27 cellular contexts compared by ENCODE assay signal in genomic region chr6:42222450-42222849, GRCh38. TPM values are rescaled to one million over a fixed set of nuclear protein-coding genes. Genes with fewer than 3 reads are reported as not detected.
DNase-seq lines count a peak whose midpoint lies in the region; ATAC-seq, FAIRE-seq and TF ChIP-seq lines count a peak whose summit lies in the region.
"Had no signal": no experiment of that assay in that cellular context is flagged by ENCODE, and none has a peak within 500 bp of the region (broad histone marks: within the 10 kb centered on the region; RNA-seq: fewer than 3 reads in every experiment).

No MANE protein-coding gene starts in this region.

- no peaks in the 10 kb centered on the region for H3K36me3 ChIP-seq in hepatocyte (replicated peaks; ENCODE audit: insufficient read depth, low read depth)
- H3K36me3 ChIP-seq: SJCRH30 had no signal

- H3K4me2 ChIP-seq in hepatocyte: no peak overlapping the region
- H3K4me2 ChIP-seq: BLaER1 treated with 17β-estradiol and CSF1 and Interleukin-3, amounts not matched to agents 10 nM and 100 nM had no signal

- no peaks in the 10 kb centered on the region for H4K20me1 ChIP-seq in hepatocyte (ENCODE audit: insufficient read depth, poor library complexity, severe bottlenecking)
- H4K20me1 ChIP-seq: BLaER1 treated with 17β-estradiol and CSF1 and Interleukin-3, amounts not matched to agents 10 nM and 100 nM had no signal

- no peaks in the 10 kb centered on the region for H3K9me3 Mint-ChIP-seq in HFFc6
- H3K9me3 Mint-ChIP-seq in stimulated activated naive CD8-positive, alpha-beta T cell treated with anti-CD3 and anti-CD28 coated beads, Interleukin-15, amount 100 ng/mL, for 72 hours: no peaks in the 10 kb centered on the region
- no peaks in the 10 kb centered on the region for H3K9me3 Mint-ChIP-seq in activated naive CD4-positive, alpha-beta T cell treated with anti-CD3 and anti-CD28 coated beads, Interleukin-2, amount 50 U/mL, for 72 hours
- H3K9me3 Mint-ChIP-seq: CD4-positive, alpha-beta memory T cell; IgD-negative memory B cell; T-cell had no signal

- DNase-seq in DMS53 (lab: John Stamatoyannopoulos, UW) (peak; percentile 31), DMS53 treated with DMSO at 0.1 percent for 48 hours (lab: John Stamatoyannopoulos, UW; ENCODE audit: unreplicated experiment) (no peak), HFFc6 (no peak), RCC 7860 (ENCODE audit: low spot score) (peak; percentile 49), hepatocyte (ENCODE audit: low spot score) (peak; percentile 51)
- DNase-seq in stimulated activated naive CD8-positive, alpha-beta T cell treated with anti-CD3 and anti-CD28 coated beads, Interleukin-15, amount 100 ng/mL, for 72 hours: no peak
- DNase-seq in activated naive CD4-positive, alpha-beta T cell treated with anti-CD3 and anti-CD28 coated beads, Interleukin-2, amount 50 U/mL, for 72 hours (ENCODE audit: low spot score in 2 of 2): no peak
- DNase-seq: CD4-positive, alpha-beta memory T cell; DMS79 treated with DMSO at 0.1 percent for 48 hours; GOT3; NCI-H1105; NCI-H146; NCI-H2029; NCI-H345; NCI-H524; NCI-H82; SJCRH30; T-cell had no signal

- no peak overlapping the region for H3K4me3 ChIP-seq in hepatocyte
- H3K4me3 ChIP-seq: BLaER1 treated with 17β-estradiol and CSF1 and Interleukin-3, amounts not matched to agents 10 nM and 100 nM; SJCRH30 had no signal

- peaks cover 45% of the 10 kb centered on the region for H3K4me1 Mint-ChIP-seq in HFFc6 (ENCODE audit: low read depth)
- peaks cover 25% of the 10 kb centered on the region for H3K4me1 Mint-ChIP-seq in stimulated activated naive CD8-positive, alpha-beta T cell treated with anti-CD3 and anti-CD28 coated beads, Interleukin-15, amount 100 ng/mL, for 72 hours

- peaks cover 14% of the 10 kb centered on the region for H3K4me1 ChIP-seq in hepatocyte (ENCODE audit: insufficient read depth)

- peak overlapping the region; percentile 74 for H3K27ac ChIP-seq in hepatocyte
- H3K27ac ChIP-seq: 22Rv1; BLaER1 treated with 17β-estradiol and CSF1 and Interleukin-3, amounts not matched to agents 10 nM and 100 nM; SJCRH30 had no signal

- H2AFZ ChIP-seq in hepatocyte: no peak overlapping the region

- TF ChIP-seq CTCF in HFFc6 (IDR thresholded peaks at IDR 0.05) (no peak), hepatocyte (IDR thresholded peaks at IDR 0.05; ENCODE audit: poor library complexity) (no peak)

- no peak for ATAC-seq in stimulated activated naive CD8-positive, alpha-beta T cell treated with anti-CD3 and anti-CD28 coated beads, Interleukin-15, amount 100 ng/mL, for 72 hours
- no peak for ATAC-seq in GM18861 (IDR thresholded peaks at IDR 0.05; ENCODE audit: unreplicated experiment)
- ATAC-seq in activated naive CD4-positive, alpha-beta T cell treated with anti-CD3 and anti-CD28 coated beads, Interleukin-2, amount 50 U/mL, for 72 hours: no peak
- ATAC-seq: HCT116, T-cell had no signal

- no peaks in the 10 kb centered on the region for H3K9me2 ChIP-seq in hepatocyte (replicated peaks; ENCODE audit: insufficient read depth)

- peak overlapping the region; percentile 23; the same call in 1 of the 2 replicates for H3K27ac Mint-ChIP-seq in HFFc6
- H3K27ac Mint-ChIP-seq in stimulated activated naive CD8-positive, alpha-beta T cell treated with anti-CD3 and anti-CD28 coated beads, Interleukin-15, amount 100 ng/mL, for 72 hours: no peak overlapping the region
- H3K27ac Mint-ChIP-seq in activated naive CD4-positive, alpha-beta T cell treated with anti-CD3 and anti-CD28 coated beads, Interleukin-2, amount 50 U/mL, for 72 hours: no peak overlapping the region
- H3K27ac Mint-ChIP-seq: CD4-positive, alpha-beta memory T cell; IgD-negative memory B cell; T-cell had no signal

- H3K27me3 Mint-ChIP-seq in HFFc6 (ENCODE audit: insufficient read depth): peaks cover 6% of the 10 kb centered on the region
- H3K27me3 Mint-ChIP-seq in stimulated activated naive CD8-positive, alpha-beta T cell treated with anti-CD3 and anti-CD28 coated beads, Interleukin-15, amount 100 ng/mL, for 72 hours: no peaks in the 10 kb centered on the region
- H3K27me3 Mint-ChIP-seq: CD4-positive, alpha-beta memory T cell; IgD-negative memory B cell; T-cell had no signal

- H3K27me3 ChIP-seq in hepatocyte: no peaks in the 10 kb centered on the region
- H3K27me3 ChIP-seq: BLaER1 treated with 17β-estradiol and CSF1 and Interleukin-3, amounts not matched to agents 10 nM and 100 nM had no signal

- WGBS in hepatocyte (ENCODE audit: low lambda C conversion rate, missing lambda C conversion rate): 64% methylated on average over 7 of the region's 7 CpGs

- no peaks in the 10 kb centered on the region for H3K79me2 ChIP-seq in hepatocyte

- no peak for FAIRE-seq in RCC 7860 (lab: Jason Lieb, UNC)
- FAIRE-seq: GM12891, HTR-8/SVneo had no signal

- H3K9me3 ChIP-seq in hepatocyte (ENCODE audit: low read depth): no peaks in the 10 kb centered on the region
- H3K9me3 ChIP-seq: BLaER1 treated with 17β-estradiol and CSF1 and Interleukin-3, amounts not matched to agents 10 nM and 100 nM; SJCRH30 had no signal

- peaks cover 3% of the 10 kb centered on the region for H3K36me3 Mint-ChIP-seq in HFFc6 (ENCODE audit: low read depth)
- peaks cover 5% of the 10 kb centered on the region in 2 donors for H3K36me3 Mint-ChIP-seq in activated naive CD4-positive, alpha-beta T cell treated with anti-CD3 and anti-CD28 coated beads, Interleukin-2, amount 50 U/mL, for 72 hours

- H3K4me3 Mint-ChIP-seq in HFFc6: no peak overlapping the region
- no peak overlapping the region for H3K4me3 Mint-ChIP-seq in stimulated activated naive CD8-positive, alpha-beta T cell treated with anti-CD3 and anti-CD28 coated beads, Interleukin-15, amount 100 ng/mL, for 72 hours
- H3K4me3 Mint-ChIP-seq: CD4-positive, alpha-beta memory T cell; IgD-negative memory B cell; T-cell had no signal

RNA-seq across cellular contexts. Expression of gene MRPS10, which starts 4.8 kb away (rescaled TPM):
- 10 to 100 TPM; 40.9 to 49.3 (median 43.8) TPM for total RNA-seq in HFFc6 (2021; fragmentation: NEBNext Ultra II Directional; extraction: Animal tissue kit (Norgen Biotek cat#: 25700))
- 38.6 and 42.8 TPM in 2 replicates for total RNA-seq in hepatocyte
- 26.8 and 27.7 TPM in 2 replicates for polyA plus RNA-seq in hepatocyte
- total RNA-seq in activated naive CD4-positive, alpha-beta T cell treated with anti-CD3 and anti-CD28 coated beads, Interleukin-2, amount 50 U/mL, for 72 hours: 10 to 100 TPM; 30.8 to 37.4 TPM

RNA-seq across cellular contexts. Expression of gene GUCA1B, which starts 27.7 kb away (rescaled TPM):
- under 1 TPM in 4 of 6 experiments, not detected in 2; 0.17 to 0.31 (median 0.24) TPM for total RNA-seq in HFFc6 (2021; fragmentation: NEBNext Ultra II Directional; extraction: Animal tissue kit (Norgen Biotek cat#: 25700))
- total RNA-seq in hepatocyte: 0.72 and 0.93 TPM in 2 replicates
- 0.41 TPM in 1 of 2 replicates, not detected in the other for polyA plus RNA-seq in hepatocyte
- 1 to 10 TPM; 2.7 to 7.6 TPM for total RNA-seq in activated naive CD4-positive, alpha-beta T cell treated with anti-CD3 and anti-CD28 coated beads, Interleukin-2, amount 50 U/mL, for 72 hours
- total RNA-seq: G401 had no signal

RNA-seq across cellular contexts. Expression of gene GUCA1A, which starts 49.3 kb away (rescaled TPM):
- total RNA-seq in HFFc6 (2021; fragmentation: NEBNext Ultra II Directional; extraction: Animal tissue kit (Norgen Biotek cat#: 25700)): not detected
- 0.43 and 0.92 TPM in 2 replicates for total RNA-seq in hepatocyte
- 0.75 and 3.1 TPM in 2 replicates for polyA plus RNA-seq in hepatocyte
- total RNA-seq in activated naive CD4-positive, alpha-beta T cell treated with anti-CD3 and anti-CD28 coated beads, Interleukin-2, amount 50 U/mL, for 72 hours: under 1 TPM; 0.14 to 0.37 TPM
- total RNA-seq: CD4-positive, alpha-beta memory T cell; G401; OCI-LY7; SJCRH30; T-cell had no signal
- polyA plus RNA-seq: CD4-positive, alpha-beta memory T cell; IgD-negative memory B cell had no signal

Comparison
In these comparisons a context has a peak if more than half of its experiments do, and no peak if none do; other contexts are left out.
1. DNase-seq: peak in DMS53 (single experiment), RCC 7860 (single experiment) and hepatocyte (single experiment); none in DMS53 treated with DMSO at 0.1 percent for 48 hours (single experiment), HFFc6 (single experiment), stimulated activated naive CD8-positive, alpha-beta T cell treated with anti-CD3 and anti-CD28 coated beads, Interleukin-15, amount 100 ng/mL, for 72 hours (0 of 2) and activated naive CD4-positive, alpha-beta T cell treated with anti-CD3 and anti-CD28 coated beads, Interleukin-2, amount 50 U/mL, for 72 hours (0 of 2).